ENCODE assay signal across 1 cellular context in genomic region chr17:50943575-50943933, GRCh38.
TF ChIP-seq lines count a peak whose summit lies in the region.

No MANE protein-coding gene starts in this region.

TF ChIP-seq in K562, 482 proteins besides CTCF, POLR2A, EP300 and RAD21 (continued from another document):
- no peak for TF ChIP-seq EHMT2 (IDR thresholded peaks at IDR 0.05)
